8 cellular contexts compared by ENCODE assay signal in genomic region chr12:120529641-120530314, GRCh38. TPM values are rescaled to one million over a fixed set of nuclear protein-coding genes. Genes with fewer than 3 reads are reported as not detected.
DNase-seq lines count a peak whose midpoint lies in the region; FAIRE-seq and TF ChIP-seq lines count a peak whose summit lies in the region.

No MANE protein-coding gene starts in this region.

- H3K4me1 ChIP-seq in spleen: peaks cover 5 to 53% (median 21%) of the 10 kb centered on the region in 6 donors

- H3K9me3 ChIP-seq in spleen: no peaks in the 10 kb centered on the region

- WGBS in spleen, 5 donors: 22 to 31% (median 25%) methylated on average over 14 of the region's 14 CpGs

- peak; percentile 35 for FAIRE-seq in A204.1 (lab: Jason Lieb, UNC)

- in situ Hi-C loops in astrocyte of the cerebellum (cut with HindIII; ENCODE audit: low sequenced_read_pairs): no loop called here

- TF ChIP-seq POLR2A in spleen (IDR thresholded peaks at IDR 0.05): no peak

- DNase-seq in GF-D8 (lab: John Stamatoyannopoulos, UW) (peak; percentile 60), NCI-H345 treated with DMSO at 0.1 percent for 48 hours (lab: John Stamatoyannopoulos, UW; ENCODE audit: unreplicated experiment) (peak; percentile 38), astrocyte of the cerebellum (ENCODE audit: low read depth) (no peak), iPS-NIHi7 (ENCODE audit: extremely low spot score) (peak; percentile 54), spleen (no peak), globus pallidus (ENCODE audit: low spot score) (no peak), glomerular visceral epithelial cell (ENCODE audit: extremely low spot score) (no peak)

- H3K36me3 ChIP-seq in spleen: peaks cover 0 to 8% (median 0%) of the 10 kb centered on the region in 6 donors

- H3K4me3 ChIP-seq in astrocyte of the cerebellum (ENCODE audit: low read depth, low read length) (peak overlapping the region; percentile 65), spleen (peak overlapping the region; percentile 57 to 80 (median 71))

- TF ChIP-seq CTCF in astrocyte of the cerebellum (IDR thresholded peaks at IDR 0.05; ENCODE audit: low read depth, low read length, missing control alignments) (no peak), spleen (IDR thresholded peaks at IDR 0.05 in 8 of 11, conservative IDR thresholded peaks at IDR 0.05 in 3 of 11) (no peak)

- peak overlapping the region; percentile 91 to 95 (median 93) for H3K27ac ChIP-seq in spleen

- H3K27me3 ChIP-seq in spleen (replicated peaks in 1 of 7): no peaks in the 10 kb centered on the region

- intact Hi-C loops in spleen (cut with DNase I; ENCODE audit: low total_unique reads): no loop called here

RNA-seq across cellular contexts. Expression of gene COQ5, which starts 0.8 kb away (rescaled TPM):
- total RNA-seq in spleen: 10 to 100 TPM; 18.6 to 24.0 (median 20.2) TPM
- polyA plus RNA-seq in spleen: 10 to 100 TPM; 29.2 to 34.6 (median 32.5) TPM

RNA-seq across cellular contexts. Expression of gene RNF10, which starts 4.4 kb away (rescaled TPM):
- 100 to 1,000 TPM; 172 to 428 (median 248) TPM for total RNA-seq in spleen
- polyA plus RNA-seq in spleen: 100 to 1,000 TPM; 101 to 134 (median 125) TPM

RNA-seq across cellular contexts. Expression of gene DYNLL1, which starts 33.9 kb away (rescaled TPM):
- total RNA-seq in spleen: 100 to 1,000 TPM in 6 of 7 donors, 10 to 100 TPM in 1; 84.1 to 220 (median 152) TPM
- 100 to 1,000 TPM; 164 to 338 (median 313) TPM for polyA plus RNA-seq in spleen

RNA-seq across cellular contexts. Expression of gene POP5, which starts 51.4 kb away (rescaled TPM):
- total RNA-seq in spleen: 10 to 100 TPM; 28.1 to 54.0 (median 40.1) TPM
- polyA plus RNA-seq in spleen: 10 to 100 TPM; 77.6 to 84.1 (median 78.5) TPM

Comparison
In these comparisons a context has a peak if more than half of its experiments do, and no peak if none do; other contexts are left out.
1. DNase-seq: peak in GF-D8 (single experiment), NCI-H345 treated with DMSO at 0.1 percent for 48 hours (single experiment) and iPS-NIHi7 (single experiment); none in astrocyte of the cerebellum (single experiment), spleen (single experiment), globus pallidus (single experiment) and glomerular visceral epithelial cell (single experiment).